ENCODE assay signal across 8 cellular contexts in the genomic region with DNA sequence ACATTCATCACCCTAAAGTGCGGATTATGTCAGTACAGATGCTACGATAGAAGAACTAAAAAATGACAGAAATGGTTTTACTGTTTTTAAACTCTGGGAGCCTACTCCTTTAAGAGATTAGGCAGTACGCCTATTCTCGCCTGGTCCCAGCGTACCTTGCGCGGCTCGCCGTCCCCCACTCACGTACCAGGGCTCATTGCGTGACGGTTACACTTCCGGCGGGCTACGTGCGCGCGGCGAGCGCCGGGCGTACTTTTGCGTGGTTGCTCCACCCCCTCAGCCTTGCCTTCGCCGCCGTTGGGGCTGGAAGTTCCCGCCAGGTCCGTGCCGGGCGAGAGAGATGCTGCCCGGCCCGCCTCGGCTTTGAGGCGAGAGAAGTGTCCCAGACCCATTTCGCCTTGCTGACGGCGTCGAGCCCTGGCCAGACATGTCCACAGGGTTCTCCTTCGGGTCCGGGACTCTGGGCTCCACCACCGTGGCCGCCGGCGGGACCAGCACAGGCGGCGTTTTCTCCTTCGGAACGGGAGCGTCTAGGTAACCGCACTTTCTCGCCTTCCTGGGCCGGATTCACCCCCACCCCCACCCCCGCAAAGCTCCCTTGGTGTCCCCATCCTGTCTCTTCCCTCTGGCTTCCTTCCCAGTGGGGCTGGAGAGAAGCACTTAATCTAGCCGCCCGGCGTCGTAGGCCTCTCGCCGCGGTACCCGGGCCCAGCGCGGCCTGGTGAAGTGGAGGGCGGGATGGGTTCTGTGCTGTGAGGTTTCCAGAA. TPM values are rescaled to one million over a fixed set of nuclear protein-coding genes. Genes with fewer than 3 reads are reported as not detected.
A peak's percentile ranks its signal among the peaks of the same experiment; 100 is the strongest.
DNase-seq lines count a peak whose midpoint lies in the region; ATAC-seq and TF ChIP-seq lines count a peak whose summit lies in the region.

TSS of gene NUP58 (plus strand) at position 279 of the 767 bp plus-strand sequence. CDS start at position 428, 149 bp downstream.

- H3K27ac ChIP-seq in colonic mucosa, result peak within 1 kb of the TSS; percentile 78

- H3K9me3 Mint-ChIP-seq in activated CD4-positive, alpha-beta T cell treated with anti-CD3 and anti-CD28 coated beads, Interleukin-2, amount 10 ng/mL, durations not matched to agents 24 days and 14 days, result peaks cover 4% of the 10 kb centered on the region

- ATAC-seq in GM19324 (IDR thresholded peaks at IDR 0.05; ENCODE audit: low FRiP score, unreplicated experiment) (peak; percentile 99), HG03469 (IDR thresholded peaks at IDR 0.05; ENCODE audit: unreplicated experiment) (peak; percentile 96)

- H3K4me3 ChIP-seq in BE2C (ENCODE audit: low read depth, low read length) (peak within 1 kb of the TSS; percentile 96), colonic mucosa (peak within 1 kb of the TSS; percentile 62)

- peaks cover 41% of the 10 kb centered on the region for H3K4me1 Mint-ChIP-seq in activated CD4-positive, alpha-beta T cell treated with anti-CD3 and anti-CD28 coated beads, Interleukin-2, amount 10 ng/mL, durations not matched to agents 24 days and 14 days

- H3K36me3 ChIP-seq in BE2C (peaks cover 18% of the 10 kb centered on the region), colonic mucosa (no peaks in the 10 kb centered on the region)

- DNase-seq in BE2C, result peak; percentile 94
- peak; percentile 92 for DNase-seq in NCI-H526 treated with DMSO at 0.1 percent for 48 hours (lab: John Stamatoyannopoulos, UW)
- DNase-seq in activated CD4-positive, alpha-beta T cell treated with anti-CD3 and anti-CD28 coated beads, Interleukin-2, amount 10 ng/mL, durations not matched to agents 24 days and 14 days, result peak; percentile 98
- DNase-seq in colonic mucosa, result peak; percentile 97
- DNase-seq in kidney tubule cell (ENCODE audit: low spot score), result peak; percentile 96
- peak; percentile 76 to 89 (median 87) for DNase-seq in stimulated activated CD4-positive, alpha-beta T cell treated with anti-CD3 and anti-CD28 coated beads, Interleukin-1b, Interleukin-23, amount 100 ng/mL, for 24 hours (ENCODE audit: low read depth in 4 of 4, low spot score in 1 of 4)

- H3K27ac Mint-ChIP-seq in activated CD4-positive, alpha-beta T cell treated with anti-CD3 and anti-CD28 coated beads, Interleukin-2, amount 10 ng/mL, durations not matched to agents 24 days and 14 days, result peak within 1 kb of the TSS; percentile 96

- TF ChIP-seq CTCF in BE2C (IDR thresholded peaks at IDR 0.05; ENCODE audit: low read depth, low read length) (no peak), colonic mucosa (IDR thresholded peaks at IDR 0.05) (no peak)

- H3K9me3 ChIP-seq in BE2C, result no peaks in the 10 kb centered on the region
- no peaks in the 10 kb centered on the region for H3K9me3 ChIP-seq in colonic mucosa

- peaks cover 20% of the 10 kb centered on the region for H3K27me3 Mint-ChIP-seq in activated CD4-positive, alpha-beta T cell treated with anti-CD3 and anti-CD28 coated beads, Interleukin-2, amount 10 ng/mL, durations not matched to agents 24 days and 14 days

- H3K27me3 ChIP-seq in BE2C (no peaks in the 10 kb centered on the region; the same call in 1 of the 2 replicates), colonic mucosa (peaks cover 5% of the 10 kb centered on the region)

- peak within 1 kb of the TSS; percentile 96 for H3K4me3 Mint-ChIP-seq in activated CD4-positive, alpha-beta T cell treated with anti-CD3 and anti-CD28 coated beads, Interleukin-2, amount 10 ng/mL, durations not matched to agents 24 days and 14 days

- peaks cover 3% of the 10 kb centered on the region for H3K4me1 ChIP-seq in BE2C
- H3K4me1 ChIP-seq in colonic mucosa, result no peaks in the 10 kb centered on the region

- H3K9ac ChIP-seq in colonic mucosa (ENCODE audit: low read depth in 2 of 2, low read length in 2 of 2), result peak within 1 kb of the TSS; percentile 76 to 87

- intact Hi-C loops in activated CD4-positive, alpha-beta T cell treated with anti-CD3 and anti-CD28 coated beads, Interleukin-2, amount 10 ng/mL, durations not matched to agents 24 days and 14 days (cut with micrococcal nuclease), result loop anchor here (1.0 to 5.0 kb wide), 3 partner anchors 14 to 921 kb away; partner anchors contain the start of genes MTMR6 and RNF6
- intact Hi-C loops in colonic mucosa (cut with DNase I), result no loop called here

- H3K36me3 Mint-ChIP-seq in activated CD4-positive, alpha-beta T cell treated with anti-CD3 and anti-CD28 coated beads, Interleukin-2, amount 10 ng/mL, durations not matched to agents 24 days and 14 days (ENCODE audit: low read depth), result peaks cover 35% of the 10 kb centered on the region

RNA-seq across cellular contexts. Expression of gene NUP58, which starts in this region (rescaled TPM):
- 45.7 TPM for polyA plus RNA-seq in BE2C (2012; ENCODE audit: insufficient read depth, insufficient read length, low read depth)
- total RNA-seq in activated CD4-positive, alpha-beta T cell treated with anti-CD3 and anti-CD28 coated beads, Interleukin-2, amount 10 ng/mL, durations not matched to agents 24 days and 14 days, result 143 and 149 TPM in 2 replicates
- 10 to 100 TPM; 40.7 to 52.4 TPM for total RNA-seq in colonic mucosa

Comparison
In these comparisons a context has a peak if more than half of its experiments do, and no peak if none do; other contexts are left out.
1. Peak in every context shown above with its lines: DNase-seq, ATAC-seq, H3K4me3 ChIP-seq and H3K27ac ChIP-seq.